In the genomic region with DNA sequence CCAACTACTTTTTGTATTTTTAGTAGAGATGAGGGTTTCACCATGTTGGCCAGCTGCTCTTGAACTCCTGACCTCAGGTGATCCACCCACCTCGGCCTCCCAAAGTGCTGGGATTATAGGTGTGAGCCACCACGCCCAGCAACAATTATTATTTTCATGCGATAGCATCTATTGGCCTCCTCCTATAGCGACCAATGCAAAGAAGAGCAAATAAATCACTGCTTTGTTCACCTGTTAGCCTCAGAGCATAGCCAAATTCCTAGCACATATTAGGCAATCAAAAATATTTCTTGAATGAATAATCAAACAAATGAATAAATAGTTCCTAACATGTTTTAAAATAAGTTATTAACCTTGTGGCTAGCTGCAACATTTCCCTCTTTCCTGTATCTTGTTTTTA, we compare ENCODE assay signal across 1 cellular context.
TF ChIP-seq lines count a peak whose summit lies in the region.

No MANE protein-coding gene starts in this region.

TF ChIP-seq in liver, 16 proteins besides CTCF, POLR2A, EP300 and RAD21 (continued from another document):
- TF ChIP-seq ATF3 (IDR thresholded peaks at IDR 0.05): no peak
- TF ChIP-seq, protein P1, sequence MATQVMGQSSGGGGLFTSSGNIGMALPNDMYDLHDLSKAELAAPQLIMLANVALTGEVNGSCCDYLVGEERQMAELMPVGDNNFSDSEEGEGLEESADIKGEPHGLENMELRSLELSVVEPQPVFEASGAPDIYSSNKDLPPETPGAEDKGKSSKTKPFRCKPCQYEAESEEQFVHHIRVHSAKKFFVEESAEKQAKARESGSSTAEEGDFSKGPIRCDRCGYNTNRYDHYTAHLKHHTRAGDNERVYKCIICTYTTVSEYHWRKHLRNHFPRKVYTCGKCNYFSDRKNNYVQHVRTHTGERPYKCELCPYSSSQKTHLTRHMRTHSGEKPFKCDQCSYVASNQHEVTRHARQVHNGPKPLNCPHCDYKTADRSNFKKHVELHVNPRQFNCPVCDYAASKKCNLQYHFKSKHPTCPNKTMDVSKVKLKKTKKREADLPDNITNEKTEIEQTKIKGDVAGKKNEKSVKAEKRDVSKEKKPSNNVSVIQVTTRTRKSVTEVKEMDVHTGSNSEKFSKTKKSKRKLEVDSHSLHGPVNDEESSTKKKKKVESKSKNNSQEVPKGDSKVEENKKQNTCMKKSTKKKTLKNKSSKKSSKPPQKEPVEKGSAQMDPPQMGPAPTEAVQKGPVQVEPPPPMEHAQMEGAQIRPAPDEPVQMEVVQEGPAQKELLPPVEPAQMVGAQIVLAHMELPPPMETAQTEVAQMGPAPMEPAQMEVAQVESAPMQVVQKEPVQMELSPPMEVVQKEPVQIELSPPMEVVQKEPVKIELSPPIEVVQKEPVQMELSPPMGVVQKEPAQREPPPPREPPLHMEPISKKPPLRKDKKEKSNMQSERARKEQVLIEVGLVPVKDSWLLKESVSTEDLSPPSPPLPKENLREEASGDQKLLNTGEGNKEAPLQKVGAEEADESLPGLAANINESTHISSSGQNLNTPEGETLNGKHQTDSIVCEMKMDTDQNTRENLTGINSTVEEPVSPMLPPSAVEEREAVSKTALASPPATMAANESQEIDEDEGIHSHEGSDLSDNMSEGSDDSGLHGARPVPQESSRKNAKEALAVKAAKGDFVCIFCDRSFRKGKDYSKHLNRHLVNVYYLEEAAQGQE (IDR thresholded peaks at IDR 0.05): no peak
- no peak for TF ChIP-seq FOXA2 (IDR thresholded peaks at IDR 0.05)
- TF ChIP-seq EGR1 (IDR thresholded peaks at IDR 0.05; ENCODE audit: low read depth in 2 of 2): no peak
- no peak for TF ChIP-seq HNF4G (IDR thresholded peaks at IDR 0.05)
- no peak for TF ChIP-seq FOXA1 (IDR thresholded peaks at IDR 0.05)
